18 cellular contexts compared by ENCODE assay signal in genomic region chr19:56086671-56087430, GRCh38.
"Had no signal": no experiment of that assay in that cellular context is flagged by ENCODE, and none has a peak within 500 bp of the region (broad histone marks: within the 10 kb centered on the region; RNA-seq: fewer than 3 reads in every experiment).

No MANE protein-coding gene starts in this region.

- H3K27ac Mint-ChIP-seq: activated naive CD4-positive, alpha-beta T cell treated with anti-CD3 and anti-CD28 coated beads, Interleukin-2, amount 50 U/mL, for 72 hours; type B pancreatic cell had no signal

- ATAC-seq: activated naive CD4-positive, alpha-beta T cell treated with anti-CD3 and anti-CD28 coated beads, Interleukin-2, amount 50 U/mL, for 72 hours; body of pancreas; SK-N-SH treated with all-trans-retinoic acid at 6 μM for 48 hours had no signal

- H3K4me3 ChIP-seq: body of pancreas, colonic mucosa, esophagus muscularis mucosa, lung, neural progenitor cell had no signal

- H2AFZ ChIP-seq: neural progenitor cell, parathyroid adenoma had no signal

- H3K9me3 Mint-ChIP-seq: activated naive CD4-positive, alpha-beta T cell treated with anti-CD3 and anti-CD28 coated beads, Interleukin-2, amount 50 U/mL, for 72 hours; neural progenitor cell; type B pancreatic cell had no signal

- H3K4me3 Mint-ChIP-seq: neural progenitor cell, type B pancreatic cell had no signal

- H3K4me1 Mint-ChIP-seq: neural progenitor cell had no signal

- H3K4me1 ChIP-seq: body of pancreas, colonic mucosa, parathyroid adenoma had no signal

- DNase-seq: activated CD4-positive, alpha-beta T cell treated with anti-CD3 and anti-CD28 coated beads for 1 hour; activated CD4-positive, alpha-beta T cell treated with anti-CD3 and anti-CD28 coated beads, Interleukin-2, amount 50 U/mL, for 4 hours; activated T-cell treated with anti-CD3 and anti-CD28 coated beads, Interleukin-2, amount 50 U/mL, for 1 hour; amniotic stem cell; body of pancreas; central memory CD4-positive, alpha-beta T cell; colonic mucosa; stimulated activated CD4-positive, alpha-beta T cell treated with anti-CD3 and anti-CD28 coated beads, Interleukin-2, amount 100 ng/mL, for 48 hours; stimulated activated naive CD4-positive, alpha-beta T cell treated with Interleukin-2 at 50 U/mL for 16 hours; T-helper 1 cell; T1000 had no signal

- H3K4me2 ChIP-seq: neural progenitor cell had no signal

- H3K27ac ChIP-seq: body of pancreas, colonic mucosa, esophagus muscularis mucosa, neural progenitor cell, parathyroid adenoma had no signal

- H3K36me3 ChIP-seq: colonic mucosa, neural progenitor cell had no signal

- H3K27me3 ChIP-seq: body of pancreas, colonic mucosa, esophagus muscularis mucosa had no signal

- H3K36me3 Mint-ChIP-seq: activated naive CD4-positive, alpha-beta T cell treated with anti-CD3 and anti-CD28 coated beads, Interleukin-2, amount 50 U/mL, for 72 hours had no signal
